In the genomic region with DNA sequence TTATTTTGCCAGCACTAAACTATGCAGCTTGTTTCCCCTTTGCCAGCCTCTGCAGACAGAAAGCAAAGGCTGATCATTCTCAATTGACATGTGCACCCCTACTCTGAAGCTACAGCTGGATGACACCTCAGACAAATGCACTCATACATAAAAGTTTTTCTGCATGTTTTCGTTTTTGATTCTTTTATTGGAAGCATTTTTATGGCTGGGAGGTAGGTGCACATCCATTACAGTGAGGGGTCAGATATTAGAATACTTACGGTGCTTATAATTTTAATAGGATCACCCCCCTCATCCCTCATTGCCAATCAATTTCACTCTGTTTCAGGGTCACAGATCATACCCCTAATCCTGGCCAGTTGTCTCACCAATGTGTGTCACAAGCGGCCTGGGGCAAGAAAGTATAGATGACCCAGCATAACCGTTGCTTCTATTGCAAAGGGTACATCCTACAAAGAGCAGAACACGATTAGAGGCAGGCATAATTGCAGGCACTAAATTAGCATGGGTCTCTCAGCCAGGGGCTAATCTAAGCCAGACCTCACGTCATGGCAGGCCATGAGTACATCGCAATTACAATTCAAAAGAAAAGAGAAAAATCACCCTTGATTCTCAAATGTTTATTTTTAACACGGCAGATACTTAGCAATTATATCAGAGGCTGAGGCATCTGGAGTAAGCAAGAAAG, we compare ENCODE assay signal across 15 cellular contexts.
DNase-seq lines count a peak whose midpoint lies in the region; ATAC-seq, FAIRE-seq and TF ChIP-seq lines count a peak whose summit lies in the region.
"Had no signal": no experiment of that assay in that cellular context is flagged by ENCODE, and none has a peak within 500 bp of the region (broad histone marks: within the 10 kb centered on the region; RNA-seq: fewer than 3 reads in every experiment).

No MANE protein-coding gene starts in this region.

- H3K4ac ChIP-seq in H1 (replicated peaks; ENCODE audit: insufficient read length, low read depth, low read length) (no peak overlapping the region), neuronal stem cell (ENCODE audit: low read length) (no peak overlapping the region)

- H2AK5ac ChIP-seq in H1 (ENCODE audit: low read depth, low read length), result no peak overlapping the region; the same call in 1 of the 2 replicates
- no peak overlapping the region for H2AK5ac ChIP-seq in neuronal stem cell (ENCODE audit: low read depth, low read length)

- no peak for TF ChIP-seq CTCF in H1 (IDR thresholded peaks at IDR 0.05; ENCODE audit: control extremely low read depth in 1 of 3, insufficient read depth in 1 of 3, low read depth in 1 of 3, low read length in 3 of 3)

- H3K27ac Mint-ChIP-seq in activated naive CD4-positive, alpha-beta T cell treated with anti-CD3 and anti-CD28 coated beads, Interleukin-2, amount 50 U/mL, for 24 hours, result no peak overlapping the region
- H3K27ac Mint-ChIP-seq: activated CD4-positive, alpha-beta T cell treated with anti-CD3 and anti-CD28 coated beads, Interleukin-2, amount 10 ng/mL, durations not matched to agents 7 days and 5 days had no signal

- H4K8ac ChIP-seq in H1 (ENCODE audit: extremely low read depth, insufficient read depth, low read length) (no peak overlapping the region), neuronal stem cell (ENCODE audit: low read depth, low read length) (no peak overlapping the region)

- peaks cover 14% of the 10 kb centered on the region for H3K27me3 Mint-ChIP-seq in activated naive CD4-positive, alpha-beta T cell treated with anti-CD3 and anti-CD28 coated beads, Interleukin-2, amount 50 U/mL, for 24 hours
- H3K27me3 Mint-ChIP-seq: activated CD4-positive, alpha-beta T cell treated with anti-CD3 and anti-CD28 coated beads, Interleukin-2, amount 10 ng/mL, durations not matched to agents 7 days and 5 days had no signal

- H3K23me2 ChIP-seq in H1 (ENCODE audit: low read depth, low read length), result peaks cover 4% of the 10 kb centered on the region; the same call in 1 of the 2 replicates

- no peak overlapping the region for H4K5ac ChIP-seq in H1 (ENCODE audit: insufficient read length, low read depth, low read length)

- H3K18ac ChIP-seq in H1 (ENCODE audit: extremely low read depth, low read length) (no peak overlapping the region), neuronal stem cell (ENCODE audit: low read length) (no peak overlapping the region)

- no peak overlapping the region for H2BK12ac ChIP-seq in H1 (ENCODE audit: low read depth, low read length)
- H2BK12ac ChIP-seq in neuronal stem cell (ENCODE audit: low read length), result no peak overlapping the region

- H4K91ac ChIP-seq in H1 (replicated peaks; ENCODE audit: insufficient read length, low read length) (no peak overlapping the region), neuronal stem cell (ENCODE audit: low read depth, low read length, poor library complexity) (no peak overlapping the region)

- ATAC-seq in GM18520 (IDR thresholded peaks at IDR 0.05; ENCODE audit: unreplicated experiment) (no peak), GM18868 (IDR thresholded peaks at IDR 0.05; ENCODE audit: unreplicated experiment) (no peak), GM21381 (IDR thresholded peaks at IDR 0.05; ENCODE audit: unreplicated experiment) (no peak)

- TF ChIP-seq RAD21 in H1 (IDR thresholded peaks at IDR 0.05 in 1 of 2, conservative IDR thresholded peaks at IDR 0.05 in 1 of 2; ENCODE audit: low read depth in 2 of 2, low read length in 2 of 2), result no peak

- H3K4me3 Mint-ChIP-seq in activated naive CD4-positive, alpha-beta T cell treated with anti-CD3 and anti-CD28 coated beads, Interleukin-2, amount 50 U/mL, for 24 hours, result peak overlapping the region; percentile 51
- H3K4me3 Mint-ChIP-seq: activated CD4-positive, alpha-beta T cell treated with anti-CD3 and anti-CD28 coated beads, Interleukin-2, amount 10 ng/mL, durations not matched to agents 7 days and 5 days had no signal

- H3K9me3 ChIP-seq in H1 (ENCODE audit: insufficient read depth in 2 of 2, low read depth in 1 of 2, low read length in 1 of 2) (no peaks in the 10 kb centered on the region), neuronal stem cell (replicated peaks in 1 of 2; ENCODE audit: control insufficient read depth in 2 of 2, insufficient read depth in 1 of 2, low read depth in 1 of 2, low read length in 2 of 2) (no peaks in the 10 kb centered on the region)
- H3K9me3 ChIP-seq: stomach, uterus had no signal

- no peak for FAIRE-seq in H1 (lab: Jason Lieb, UNC)

- no peak overlapping the region; the same call in 1 of the 2 replicates for H2BK20ac ChIP-seq in H1 (ENCODE audit: low read length)

- H3K9me3 Mint-ChIP-seq in activated naive CD4-positive, alpha-beta T cell treated with anti-CD3 and anti-CD28 coated beads, Interleukin-2, amount 50 U/mL, for 24 hours, result no peaks in the 10 kb centered on the region
- H3K9me3 Mint-ChIP-seq: activated CD4-positive, alpha-beta T cell treated with anti-CD3 and anti-CD28 coated beads, Interleukin-2, amount 10 ng/mL, durations not matched to agents 7 days and 5 days had no signal

- POLR2A ChIA-PET in H1 (lab: Charles Lee; ENCODE audit: partially characterized antibody), result no interaction called here

- H2BK15ac ChIP-seq in H1 (ENCODE audit: low read length) (no peak overlapping the region), neuronal stem cell (ENCODE audit: low read length) (peak overlapping the region; percentile 38)

- H3K79me2 ChIP-seq in H1 (ENCODE audit: control insufficient read depth in 1 of 2, insufficient read depth in 2 of 2, low read length in 2 of 2), result no peaks in the 10 kb centered on the region

- DNase-seq in activated naive CD4-positive, alpha-beta T cell treated with Interleukin-2 at 50 U/mL for 16 hours, result no peak
- DNase-seq in NCI-H146 (lab: John Stamatoyannopoulos, UW), result peak; percentile 76
- DNase-seq in H1 (ENCODE audit: low read depth in 1 of 2, low spot score in 2 of 2), result no peak
- DNase-seq in neuronal stem cell (ENCODE audit: low spot score), result no peak
- DNase-seq: activated CD4-positive, alpha-beta T cell treated with anti-CD3 and anti-CD28 coated beads, Interleukin-2, amount 10 ng/mL, durations not matched to agents 7 days and 5 days; aorta; NCI-H187; NK-92 treated with Interleukin-12 subunit alpha and Interleukin-12 subunit beta, amount 100 ng/mL, for 24 hours; stimulated activated CD4-positive, alpha-beta T cell treated with anti-CD3 and anti-CD28 coated beads, Interleukin-12 subunit alpha, Interleukin-12 subunit beta, amount 100 ng/mL, for 4 hours; stomach had no signal

- TF ChIP-seq POLR2A in H1 (IDR thresholded peaks at IDR 0.05; ENCODE audit: control extremely low read depth in 1 of 2, low read depth in 2 of 2, low read length in 2 of 2), result no peak

- H2BK5ac ChIP-seq in H1 (ENCODE audit: low read depth, low read length), result no peak overlapping the region
- H2BK5ac ChIP-seq in neuronal stem cell (ENCODE audit: low read length), result no peak overlapping the region

- H3K79me1 ChIP-seq in H1 (ENCODE audit: low read depth, low read length) (no peaks in the 10 kb centered on the region), neuronal stem cell (ENCODE audit: low read depth, low read length) (no peaks in the 10 kb centered on the region)

- H3K27ac ChIP-seq in H1 (ENCODE audit: low read depth, low read length), result no peak overlapping the region
- no peak overlapping the region for H3K27ac ChIP-seq in neuronal stem cell (replicated peaks; ENCODE audit: low read length)
- H3K27ac ChIP-seq: stomach, uterus had no signal

- H3K4me1 ChIP-seq in H1 (replicated peaks in 1 of 4; ENCODE audit: control insufficient read depth in 3 of 4, insufficient read depth in 4 of 4, low read length in 3 of 4) (peaks cover 0 to 6% (median 4%) of the 10 kb centered on the region in 4 experiments; a peak in 4 of 7 replicates), neuronal stem cell (ENCODE audit: control insufficient read depth in 2 of 2, insufficient read depth in 1 of 2, low read depth in 1 of 2, low read length in 2 of 2) (peaks cover 0 to 19% of the 10 kb centered on the region in 2 donors)
- H3K4me1 ChIP-seq: uterus had no signal

- H3K56ac ChIP-seq in H1 (replicated peaks; ENCODE audit: insufficient read length, low read depth, low read length), result no peak overlapping the region

- H3K14ac ChIP-seq in H1 (ENCODE audit: insufficient read length) (no peak overlapping the region), neuronal stem cell (ENCODE audit: low read length) (no peak overlapping the region)

- 82% methylated on average over 8 of the region's 8 CpGs; no CpG with 5 or more reads in 1 of the 2 experiments for WGBS in H1 (ENCODE audit: extremely low coverage in 1 of 2, insufficient coverage in 1 of 2, insufficient read length in 1 of 2, insufficient replicate concordance in 2 of 2, low coverage in 1 of 2, low lambda C conversion rate in 2 of 2, missing lambda C conversion rate in 1 of 2), 2 experiments
- no CpG with 5 or more reads among the region's 8 CpGs for WGBS in neuronal stem cell (ENCODE audit: extremely low coverage in 2 of 2, insufficient read length in 2 of 2, insufficient replicate concordance in 1 of 2), 2 donors

- CTCF ChIA-PET in H1 (lab: Charles Lee; ENCODE audit: partially characterized antibody), result interaction anchor here (0.6 to 2.1 kb wide), 5 partner anchors 19 to 560 kb away, joined by 3 to 12 read pairs (median 3); no protein-coding TSS in a partner anchor

- H3K27me3 ChIP-seq in H1 (replicated peaks in 1 of 4; ENCODE audit: control insufficient read depth in 3 of 4, extremely low read depth in 1 of 4, insufficient read depth in 3 of 4, low read length in 3 of 4) (peaks cover 0 to 7% (median 3%) of the 10 kb centered on the region in 4 experiments; a peak in 3 of 7 replicates), neuronal stem cell (ENCODE audit: control insufficient read depth in 3 of 3, insufficient read depth in 3 of 3, low read depth in 1 of 3, low read length in 3 of 3) (no peaks in the 10 kb centered on the region)

- H3K4me1 Mint-ChIP-seq in activated naive CD4-positive, alpha-beta T cell treated with anti-CD3 and anti-CD28 coated beads, Interleukin-2, amount 50 U/mL, for 24 hours, result peaks cover 22% of the 10 kb centered on the region

- no peaks in the 10 kb centered on the region for H4K20me1 ChIP-seq in H1 (replicated peaks in 1 of 2; ENCODE audit: control insufficient read depth in 1 of 2, insufficient read depth in 2 of 2, low read length in 2 of 2)

- no peaks in the 10 kb centered on the region for H3K36me3 ChIP-seq in H1 (ENCODE audit: control insufficient read depth in 2 of 4, insufficient read depth in 4 of 4, low read length in 3 of 4)
- H3K36me3 ChIP-seq in neuronal stem cell (replicated peaks in 1 of 2; ENCODE audit: control insufficient read depth in 2 of 2, insufficient read depth in 2 of 2, low read length in 2 of 2), result no peaks in the 10 kb centered on the region
- H3K36me3 ChIP-seq: stomach, uterus had no signal

- H3K9ac ChIP-seq in H1 (replicated peaks in 1 of 4; ENCODE audit: extremely low read depth in 1 of 4, low read depth in 3 of 4, low read length in 3 of 4) (no peak overlapping the region), neuronal stem cell (ENCODE audit: low read depth, low read length, poor library complexity) (peak overlapping the region; percentile 8)

- TF ChIP-seq EP300 in H1 (IDR thresholded peaks at IDR 0.05; ENCODE audit: borderline replicate concordance in 1 of 2, low read depth in 2 of 2, low read length in 2 of 2), result no peak

- H2AFZ ChIP-seq in H1 (ENCODE audit: low read length), result no peak overlapping the region
- H2AFZ ChIP-seq in neuronal stem cell (ENCODE audit: low read length), result peak overlapping the region; percentile 95

- H3K36me3 Mint-ChIP-seq in activated naive CD4-positive, alpha-beta T cell treated with anti-CD3 and anti-CD28 coated beads, Interleukin-2, amount 50 U/mL, for 24 hours, result no peaks in the 10 kb centered on the region

- H2BK120ac ChIP-seq in H1 (replicated peaks; ENCODE audit: low read depth, low read length) (no peak overlapping the region), neuronal stem cell (ENCODE audit: low read depth, low read length) (no peak overlapping the region)

- H3K23ac ChIP-seq in H1 (ENCODE audit: insufficient read length) (no peak overlapping the region), neuronal stem cell (ENCODE audit: low read depth, low read length, poor library complexity) (no peak overlapping the region)

- peak overlapping the region in 1 of 2 experiments; percentile 51; a peak in 2 of 4 replicates for H3K4me2 ChIP-seq in H1 (ENCODE audit: insufficient read depth in 1 of 2, low read depth in 2 of 2, low read length in 2 of 2)
- no peak overlapping the region for H3K4me2 ChIP-seq in neuronal stem cell (ENCODE audit: insufficient read depth, low read length, poor library complexity, severe bottlenecking)

- H3K4me3 ChIP-seq in H1 (ENCODE audit: extremely low read depth in 1 of 4, insufficient read depth in 2 of 4, low read depth in 3 of 4, low read length in 4 of 4), result peak overlapping the region in 1 of 4 experiments; percentile 56; a peak in 1 of 8 replicates
- no peak overlapping the region for H3K4me3 ChIP-seq in neuronal stem cell (ENCODE audit: low read length in 2 of 2)
